8 cellular contexts compared by ENCODE assay signal in genomic region chr6:109187399-109188114, GRCh38.
A peak's percentile ranks its signal among the peaks of the same experiment; 100 is the strongest.
DNase-seq lines count a peak whose midpoint lies in the region; ATAC-seq, FAIRE-seq and TF ChIP-seq lines count a peak whose summit lies in the region.

No MANE protein-coding gene starts in this region.

- no peak overlapping the region for H3K4me3 Mint-ChIP-seq in naive thymus-derived CD4-positive, alpha-beta T cell
- no peak overlapping the region for H3K4me3 Mint-ChIP-seq in stimulated activated memory B cell treated with anti-CD40 and anti-IgM and Interleukin-4, amounts not matched to agents 10 μg/mL and 1 μg/mL and 100 μg/mL, for 72 hours

- H4K20me1 ChIP-seq in endothelial cell of umbilical vein (replicated peaks; ENCODE audit: control insufficient read depth, extremely low read depth, insufficient read depth, low read length) = no peaks in the 10 kb centered on the region

- DNase-seq in AG09309 (ENCODE audit: low read depth) (peak; percentile 1), NCI-H526 treated with DMSO at 0.1 percent for 48 hours (lab: John Stamatoyannopoulos, UW) (peak; percentile 15), endothelial cell of umbilical vein (ENCODE audit: low read depth, low spot score) (peak; percentile 44)
- DNase-seq in activated CD8-positive, alpha-beta memory T cell treated with anti-CD3 and anti-CD28 coated beads for 1 hour (ENCODE audit: extremely low read depth in 1 of 2, low read depth in 1 of 2) = peak; percentile 23 to 50
- DNase-seq in naive thymus-derived CD4-positive, alpha-beta T cell = peak; percentile 19 to 68 (median 56)

- H3K27me3 ChIP-seq in endothelial cell of umbilical vein (ENCODE audit: control insufficient read depth in 2 of 2, insufficient read depth in 2 of 2, low read length in 2 of 2) = peaks cover 23 to 45% of the 10 kb centered on the region in 2 experiments
- peaks cover 0 to 3% of the 10 kb centered on the region in 2 donors for H3K27me3 ChIP-seq in naive thymus-derived CD4-positive, alpha-beta T cell (ENCODE audit: control insufficient read depth in 2 of 2, insufficient read depth in 2 of 2, low read length in 2 of 2)

- peaks cover 4 to 12% (median 8%) of the 10 kb centered on the region in 5 donors for H3K36me3 Mint-ChIP-seq in naive thymus-derived CD4-positive, alpha-beta T cell
- no peaks in the 10 kb centered on the region for H3K36me3 Mint-ChIP-seq in stimulated activated memory B cell treated with anti-CD40 and anti-IgM and Interleukin-4, amounts not matched to agents 10 μg/mL and 1 μg/mL and 100 μg/mL, for 72 hours

- ATAC-seq in GM21723 (IDR thresholded peaks at IDR 0.05; ENCODE audit: unreplicated experiment) (peak; percentile 57), GM21717 (IDR thresholded peaks at IDR 0.05; ENCODE audit: unreplicated experiment) (no peak)
- ATAC-seq in naive thymus-derived CD4-positive, alpha-beta T cell = peak; percentile 91
- no peak for ATAC-seq in stimulated activated memory B cell treated with anti-CD40 and anti-IgM and Interleukin-4, amounts not matched to agents 10 μg/mL and 1 μg/mL and 100 μg/mL, for 72 hours

- no peaks in the 10 kb centered on the region for H3K9me3 ChIP-seq in endothelial cell of umbilical vein (replicated peaks; ENCODE audit: control insufficient read depth, insufficient read depth, low read length)
- no peaks in the 10 kb centered on the region for H3K9me3 ChIP-seq in naive thymus-derived CD4-positive, alpha-beta T cell (ENCODE audit: control insufficient read depth in 2 of 3, low read length in 3 of 3)

- peaks cover 0 to 4% (median 0%) of the 10 kb centered on the region in 7 donors for H3K4me1 Mint-ChIP-seq in naive thymus-derived CD4-positive, alpha-beta T cell
- H3K4me1 Mint-ChIP-seq in stimulated activated memory B cell treated with anti-CD40 and anti-IgM and Interleukin-4, amounts not matched to agents 10 μg/mL and 1 μg/mL and 100 μg/mL, for 72 hours = no peaks in the 10 kb centered on the region

- H3K36me3 ChIP-seq in endothelial cell of umbilical vein (ENCODE audit: control insufficient read depth in 2 of 2, extremely low read depth in 1 of 2, insufficient read depth in 2 of 2, low read length in 2 of 2) = no peaks in the 10 kb centered on the region
- no peaks in the 10 kb centered on the region for H3K36me3 ChIP-seq in naive thymus-derived CD4-positive, alpha-beta T cell (ENCODE audit: control insufficient read depth in 2 of 3, insufficient read depth in 3 of 3, low read length in 3 of 3)

- BruUV-seq in endothelial cell of umbilical vein (replicated peaks; lab: Mats Ljungman, UMichigan) = no TSS peak

- no peaks in the 10 kb centered on the region for H3K9me1 ChIP-seq in endothelial cell of umbilical vein (replicated peaks; ENCODE audit: control insufficient read depth, extremely low read depth, insufficient read depth, low read length)

- no peaks in the 10 kb centered on the region for H3K4me1 ChIP-seq in endothelial cell of umbilical vein (ENCODE audit: control insufficient read depth, extremely low read depth, insufficient read depth, low read length)
- no peaks in the 10 kb centered on the region for H3K4me1 ChIP-seq in naive thymus-derived CD4-positive, alpha-beta T cell (ENCODE audit: control insufficient read depth in 2 of 2, insufficient read depth in 2 of 2, low read length in 2 of 2)

- H3K79me2 ChIP-seq in endothelial cell of umbilical vein (ENCODE audit: control insufficient read depth, insufficient read depth, low read length) = no peaks in the 10 kb centered on the region

- TF ChIP-seq POLR2A in endothelial cell of umbilical vein (IDR thresholded peaks at IDR 0.05; ENCODE audit: low read depth, low read length) = no peak

- no peak overlapping the region for H3K27ac Mint-ChIP-seq in naive thymus-derived CD4-positive, alpha-beta T cell
- peak overlapping the region; percentile 44 for H3K27ac Mint-ChIP-seq in stimulated activated memory B cell treated with anti-CD40 and anti-IgM and Interleukin-4, amounts not matched to agents 10 μg/mL and 1 μg/mL and 100 μg/mL, for 72 hours

- no peak overlapping the region for H3K4me2 ChIP-seq in endothelial cell of umbilical vein (ENCODE audit: insufficient read depth, low read length)

- no peak overlapping the region for H3K27ac ChIP-seq in endothelial cell of umbilical vein (ENCODE audit: insufficient read depth, low read depth, low read length)
- H3K27ac ChIP-seq in naive thymus-derived CD4-positive, alpha-beta T cell (ENCODE audit: low read depth, low read length) = no peak overlapping the region

- no peak overlapping the region for H3K9ac ChIP-seq in endothelial cell of umbilical vein (replicated peaks; ENCODE audit: extremely low read depth, insufficient read depth, low read length)

- intact Hi-C loops in endothelial cell of umbilical vein (cut with micrococcal nuclease) = loop anchor here (1.0 to 10.0 kb wide), 3 partner anchors 196 to 507 kb away; partner anchors contain the start of genes AK9, FIG4, PPIL6 and SMPD2
- intact Hi-C loops in naive thymus-derived CD4-positive, alpha-beta T cell (cut with micrococcal nuclease) = loop anchor here (1.0 to 5.0 kb wide), 15 partner anchors 49 to 1205 kb away; partner anchors contain the start of genes AK9 (in 2 of the 2), FIG4 (in 2 of the 2), CEP57L1 (in 1 of the 2) and PPIL6 (in 1 of the 2)

- peaks cover 4 to 23% (median 10%) of the 10 kb centered on the region in 11 donors for H3K9me3 Mint-ChIP-seq in naive thymus-derived CD4-positive, alpha-beta T cell
- peaks cover 15% of the 10 kb centered on the region for H3K9me3 Mint-ChIP-seq in stimulated activated memory B cell treated with anti-CD40 and anti-IgM and Interleukin-4, amounts not matched to agents 10 μg/mL and 1 μg/mL and 100 μg/mL, for 72 hours

- peak; percentile 71 for FAIRE-seq in endothelial cell of umbilical vein (lab: Jason Lieb, UNC)

- dilution Hi-C loops in endothelial cell of umbilical vein (cut with MboI; ENCODE audit: extremely low pct_ligation_motif_present, low sequenced_read_pairs) = no loop called here

- POLR2A ChIA-PET in endothelial cell of umbilical vein (lab: Charles Lee) = no interaction called here
- POLR2A ChIA-PET in naive thymus-derived CD4-positive, alpha-beta T cell (lab: Charles Lee) = interaction anchor here (0.6 to 3.8 kb wide), 5 partner anchors 49 to 210 kb away, joined by 3 to 44 read pairs (median 3); partner anchors contain the start of genes CD164 and SESN1

- H2AFZ ChIP-seq in endothelial cell of umbilical vein (ENCODE audit: low read depth, low read length) = no peak overlapping the region

- H3K4me3 ChIP-seq in AG09309 (ENCODE audit: control insufficient read depth, low read depth, low read length) = no peak overlapping the region
- no peak overlapping the region for H3K4me3 ChIP-seq in endothelial cell of umbilical vein (replicated peaks in 1 of 3; ENCODE audit: insufficient read depth in 1 of 3, low read depth in 1 of 3, low read length in 3 of 3)
- H3K4me3 ChIP-seq in naive thymus-derived CD4-positive, alpha-beta T cell (ENCODE audit: low read length) = no peak overlapping the region

- H3K27me3 Mint-ChIP-seq in naive thymus-derived CD4-positive, alpha-beta T cell = peaks cover 1 to 45% (median 8%) of the 10 kb centered on the region in 5 donors
- peaks cover 3% of the 10 kb centered on the region for H3K27me3 Mint-ChIP-seq in stimulated activated memory B cell treated with anti-CD40 and anti-IgM and Interleukin-4, amounts not matched to agents 10 μg/mL and 1 μg/mL and 100 μg/mL, for 72 hours

- TF ChIP-seq CTCF in AG09309 (IDR thresholded peaks at IDR 0.05; ENCODE audit: control insufficient read depth, insufficient read depth, low read depth, low read length, missing control alignments) = peak; percentile 92
- peak; percentile 77 to 78 for TF ChIP-seq CTCF in endothelial cell of umbilical vein (IDR thresholded peaks at IDR 0.05; ENCODE audit: extremely low read depth in 1 of 2, insufficient read depth in 1 of 2, low read depth in 1 of 2, low read length in 2 of 2)

- CTCF ChIA-PET in endothelial cell of umbilical vein (lab: Charles Lee) = interaction anchor here (0.5 to 3.7 kb wide), 36 partner anchors 8 to 1545 kb away, joined by 3 to 90 read pairs (median 5); partner anchors contain the start of genes CD164, MICAL1, PPIL6 and SESN1
- CTCF ChIA-PET in naive thymus-derived CD4-positive, alpha-beta T cell (lab: Charles Lee) = interaction anchor here (0.6 to 3.8 kb wide), 15 partner anchors 10 to 1585 kb away, joined by 3 to 94 read pairs (median 4); partner anchors contain the start of genes AK9, CD164, FIG4 and PPIL6

TF ChIP-seq in endothelial cell of umbilical vein, 7 proteins besides CTCF, POLR2A, EP300 and RAD21:
- TF ChIP-seq JUN (IDR thresholded peaks at IDR 0.05; ENCODE audit: borderline replicate concordance, insufficient read depth, insufficient read length, low read depth) = no peak
- no peak for TF ChIP-seq MYC (IDR thresholded peaks at IDR 0.05; ENCODE audit: low read depth, low read length)
- TF ChIP-seq POLR2AphosphoS5 (IDR thresholded peaks at IDR 0.05; ENCODE audit: insufficient read depth, low read depth, low read length) = no peak
- no peak for TF ChIP-seq EZH2 (IDR thresholded peaks at IDR 0.05; ENCODE audit: borderline replicate concordance, low read depth, low read length, severe bottlenecking)
- no peak for TF ChIP-seq MAX (IDR thresholded peaks at IDR 0.05; ENCODE audit: insufficient read depth, insufficient read length)
- no peak for TF ChIP-seq FOS (IDR thresholded peaks at IDR 0.05; ENCODE audit: borderline replicate concordance, insufficient read depth, low read length)
- TF ChIP-seq GATA2 (IDR thresholded peaks at IDR 0.05; ENCODE audit: insufficient read depth, insufficient read length, low read depth, low read length) = no peak

Comparison
In these comparisons a context has a peak if more than half of its experiments do, and no peak if none do; other contexts are left out.
1. DNase-seq: peak in every context shown above with its lines; median percentile 56 in naive thymus-derived CD4-positive, alpha-beta T cell; 44 in endothelial cell of umbilical vein; 36 in activated CD8-positive, alpha-beta memory T cell treated with anti-CD3 and anti-CD28 coated beads for 1 hour; 15 in NCI-H526 treated with DMSO at 0.1 percent for 48 hours; 1 in AG09309.
2. ATAC-seq: peak in GM21723 (single experiment) and naive thymus-derived CD4-positive, alpha-beta T cell (single experiment); none in stimulated activated memory B cell treated with anti-CD40 and anti-IgM and Interleukin-4, amounts not matched to agents 10 μg/mL and 1 μg/mL and 100 μg/mL, for 72 hours (single experiment) and GM21717 (single experiment).